8 cellular contexts compared by ENCODE assay signal in the genomic region with DNA sequence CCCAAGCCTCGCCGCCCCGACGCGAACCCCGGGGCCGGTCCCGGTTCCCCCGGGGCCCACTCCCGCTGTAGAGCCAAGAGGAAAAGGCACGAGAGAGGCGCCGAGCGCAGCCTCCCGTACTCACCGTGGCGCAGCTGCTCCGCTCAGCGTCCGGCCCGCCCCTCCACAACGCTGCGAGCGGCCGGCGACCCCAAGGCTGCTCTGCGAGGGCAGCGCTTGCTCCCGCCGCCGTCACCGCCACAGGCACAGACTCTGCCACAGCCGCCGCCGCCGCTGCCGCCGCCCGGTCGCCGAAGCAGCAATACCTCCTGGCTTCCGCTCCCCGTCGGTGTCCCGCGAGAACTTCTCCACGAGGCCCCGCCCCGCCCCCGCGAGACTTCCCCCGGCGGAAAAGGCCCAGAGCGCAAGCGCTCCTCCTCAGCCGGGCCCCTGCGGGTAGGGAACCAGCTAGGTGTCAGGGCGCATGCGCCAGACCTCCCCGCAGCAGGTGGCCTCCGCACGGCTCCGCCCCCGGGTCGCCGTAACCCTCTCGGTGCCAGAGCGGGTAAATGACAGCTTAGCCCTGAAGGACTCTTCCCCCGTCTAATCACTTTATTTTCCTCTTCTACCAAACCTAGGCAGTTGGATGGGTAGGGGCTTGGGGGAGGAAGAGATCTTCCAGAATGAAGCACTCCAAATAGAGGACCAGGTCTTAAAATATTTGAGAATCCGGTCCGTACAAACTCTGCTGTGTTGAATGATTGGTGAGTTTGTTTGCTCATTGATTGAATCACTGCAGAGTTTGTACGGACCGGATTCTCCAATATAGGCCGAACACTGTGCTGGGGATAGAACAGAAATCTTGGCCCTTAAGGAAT. TPM values are rescaled to one million over a fixed set of nuclear protein-coding genes. Genes with fewer than 3 reads are reported as not detected.
DNase-seq lines count a peak whose midpoint lies in the region; ATAC-seq and TF ChIP-seq lines count a peak whose summit lies in the region.

GRB2 (minus strand) TSS at position 314 of the 857 bp plus-strand sequence. CDS start 12,050 bp downstream, outside the sequence.

- H3K4me1 Mint-ChIP-seq in T-helper 1 cell treated with Interleukin-12 subunit alpha and Interleukin-12 subunit beta and Interleukin-4 antibody, amounts not matched to agents 30 μg/mL and 1 μg/mL, for 36 hours (ENCODE audit: low read depth), result peaks cover 27% of the 10 kb centered on the region

- H3K4me3 Mint-ChIP-seq in T-helper 1 cell treated with Interleukin-12 subunit alpha and Interleukin-12 subunit beta and Interleukin-4 antibody, amounts not matched to agents 30 μg/mL and 1 μg/mL, for 36 hours, result peak within 1 kb of the TSS; percentile 95

- ATAC-seq in HG02884 (IDR thresholded peaks at IDR 0.05; ENCODE audit: unreplicated experiment) (peak; percentile 77), left cardiac atrium (peak; percentile 96 to 97), upper lobe of left lung (ENCODE audit: low FRiP score in 2 of 2) (peak; percentile 97 to 98)

- TF ChIP-seq POLR2A in upper lobe of left lung (IDR thresholded peaks at IDR 0.05), result peak in 3 of 4 donors; percentile 85 to 97 (median 90)

- H3K36me3 Mint-ChIP-seq in T-helper 1 cell treated with Interleukin-12 subunit alpha and Interleukin-12 subunit beta and Interleukin-4 antibody, amounts not matched to agents 30 μg/mL and 1 μg/mL, for 36 hours (ENCODE audit: low read depth), result peaks cover 7% of the 10 kb centered on the region

- TF ChIP-seq EP300 in upper lobe of left lung (IDR thresholded peaks at IDR 0.05), result peak in 1 of 4 donors; percentile 48

- TF ChIP-seq CTCF in GM13976 (IDR thresholded peaks at IDR 0.05; ENCODE audit: borderline replicate concordance, control extremely low read depth, extremely low read depth, insufficient read depth, missing control alignments), result no peak
- TF ChIP-seq CTCF in upper lobe of left lung (IDR thresholded peaks at IDR 0.05), result peak in 2 of 6 experiments; percentile 15 to 28

- H3K4me3 ChIP-seq in upper lobe of left lung, result peak within 1 kb of the TSS; percentile 61 to 100 (median 88)

- H3K27ac ChIP-seq in upper lobe of left lung, result peak within 1 kb of the TSS; percentile 88 to 99 (median 94)

- H3K36me3 ChIP-seq in upper lobe of left lung, result no peaks in the 10 kb centered on the region

- H3K9me3 ChIP-seq in upper lobe of left lung, result no peaks in the 10 kb centered on the region

- H3K27me3 ChIP-seq in upper lobe of left lung, result no peaks in the 10 kb centered on the region

- H3K27ac Mint-ChIP-seq in T-helper 1 cell treated with Interleukin-12 subunit alpha and Interleukin-12 subunit beta and Interleukin-4 antibody, amounts not matched to agents 30 μg/mL and 1 μg/mL, for 36 hours, result peak within 1 kb of the TSS; percentile 94

- H3K27me3 Mint-ChIP-seq in T-helper 1 cell treated with Interleukin-12 subunit alpha and Interleukin-12 subunit beta and Interleukin-4 antibody, amounts not matched to agents 30 μg/mL and 1 μg/mL, for 36 hours (ENCODE audit: low read depth), result no peaks in the 10 kb centered on the region

- intact Hi-C loops in left cardiac atrium (cut with DNase I), result loop anchor here (2.0 to 5.0 kb wide), 2 partner anchors 83 kb away; no protein-coding TSS in a partner anchor
- intact Hi-C loops in posterior vena cava (cut with DNase I), result loop anchor here in 1 of 2 donors (2.0 kb wide), 1 partner anchor 83 kb away; no protein-coding TSS in a partner anchor

- in situ Hi-C loops in GM13976 (cut with MboI; ENCODE audit: low sequenced_read_pairs, unreplicated experiment), result loop anchor here (10.0 kb wide), 1 partner anchor 81 kb away; no protein-coding TSS in a partner anchor

- DNase-seq in GM13976 (ENCODE audit: low spot score) (peak; percentile 99), NCI-H1694 treated with DMSO at 0.1 percent for 48 hours (lab: John Stamatoyannopoulos, UW) (peak; percentile 87), amniotic stem cell (lab: John Stamatoyannopoulos, UW) (peak; percentile 97), left cardiac atrium (peak; percentile 99), posterior vena cava (ENCODE audit: low spot score) (peak; percentile 100), upper lobe of left lung (peak; percentile 98 to 100)

- no peaks in the 10 kb centered on the region for H3K9me3 Mint-ChIP-seq in T-helper 1 cell treated with Interleukin-12 subunit alpha and Interleukin-12 subunit beta and Interleukin-4 antibody, amounts not matched to agents 30 μg/mL and 1 μg/mL, for 36 hours

- WGBS in upper lobe of left lung, 2 donors, result 0% methylated on average over 15 to 31 of the region's 74 CpGs

- H3K4me1 ChIP-seq in upper lobe of left lung, result peaks cover 27 to 45% (median 32%) of the 10 kb centered on the region in 4 donors

RNA-seq across cellular contexts. Expression of gene GRB2, which starts in this region (rescaled TPM):
- 100 to 1,000 TPM in 1 of 2 donors, 10 to 100 TPM in 1; 90.3 to 110 TPM for total RNA-seq in left cardiac atrium
- 10 to 100 TPM; 87.2 to 97.8 TPM for total RNA-seq in posterior vena cava
- total RNA-seq in upper lobe of left lung, result 100 to 1,000 TPM; 103 to 168 (median 151) TPM

Comparison
In these comparisons a context has a peak if more than half of its experiments do, and no peak if none do; other contexts are left out.
1. Peak in every context shown above with its lines: DNase-seq, ATAC-seq, H3K4me3 ChIP-seq and H3K27ac ChIP-seq.